Comparison of ENCODE assay signal across 9 cellular contexts in the genomic region with DNA sequence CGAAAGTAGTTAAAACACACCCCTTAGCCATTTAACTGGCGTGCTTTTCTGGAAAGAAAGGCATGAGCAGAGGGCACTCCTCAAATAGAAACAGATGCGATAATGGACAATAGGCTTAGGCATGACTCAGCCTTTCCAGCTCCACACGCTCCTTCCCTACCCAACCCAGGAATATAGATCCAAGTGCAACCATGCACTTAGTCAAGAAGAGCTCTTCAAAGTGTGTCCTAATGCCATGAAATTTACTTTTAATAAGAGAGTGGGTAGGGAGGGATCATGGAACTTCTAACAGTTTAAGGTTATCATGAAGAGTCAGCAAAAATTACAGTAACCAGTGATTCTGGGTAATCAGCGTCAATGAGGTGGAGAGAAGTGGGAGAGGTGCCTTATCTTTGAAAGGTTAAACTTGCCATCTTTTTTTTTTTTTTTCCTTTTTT. TPM values are rescaled to one million over a fixed set of nuclear protein-coding genes. Genes with fewer than 3 reads are reported as not detected.
A peak's percentile ranks its signal among the peaks of the same experiment; 100 is the strongest.
DNase-seq lines count a peak whose midpoint lies in the region; ATAC-seq, FAIRE-seq and TF ChIP-seq lines count a peak whose summit lies in the region.
"Had no signal": no experiment of that assay in that cellular context is flagged by ENCODE, and none has a peak within 500 bp of the region (broad histone marks: within the 10 kb centered on the region; RNA-seq: fewer than 3 reads in every experiment).

No MANE protein-coding gene starts in this region.

- no peaks in the 10 kb centered on the region for H3K36me3 Mint-ChIP-seq in immature natural killer cell

- H3K9me3 Mint-ChIP-seq in immature natural killer cell, result peaks cover 0 to 1% (median 0%) of the 10 kb centered on the region in 6 donors
- H3K9me3 Mint-ChIP-seq: activated naive CD4-positive, alpha-beta T cell treated with anti-CD3 and anti-CD28 coated beads for 36 hours had no signal

- peak overlapping the region in 2 of 5 donors; percentile 9 to 14 for H3K4me3 Mint-ChIP-seq in immature natural killer cell
- H3K4me3 Mint-ChIP-seq: activated naive CD4-positive, alpha-beta T cell treated with anti-CD3 and anti-CD28 coated beads for 36 hours had no signal

- H2BK5ac ChIP-seq in mesendoderm (ENCODE audit: low read length), result no peak overlapping the region

- no CpG with 5 or more reads among the region's 5 CpGs for WGBS in mesendoderm (ENCODE audit: extremely low coverage, insufficient coverage, low lambda C conversion rate)
- WGBS in pancreas, 2 donors, result 78 to 80% methylated on average over 5 of the region's 5 CpGs
- WGBS in sigmoid colon, 2 donors, result 86 to 90% methylated on average over 5 of the region's 5 CpGs

- no peak overlapping the region for H4K5ac ChIP-seq in mesendoderm (ENCODE audit: low read length)

- TF ChIP-seq CTCF in Loucy (conservative IDR thresholded peaks at IDR 0.05; ENCODE audit: low read length) (no peak), cardiac fibroblast (IDR thresholded peaks at IDR 0.05; ENCODE audit: low read depth, low read length) (no peak), pancreas (IDR thresholded peaks at IDR 0.05) (no peak), sigmoid colon (IDR thresholded peaks at IDR 0.05) (no peak)

- H3K4ac ChIP-seq in mesendoderm (ENCODE audit: low read depth, low read length), result no peak overlapping the region

- no peak for TF ChIP-seq POLR2A in sigmoid colon (IDR thresholded peaks at IDR 0.05)

- H3K27me3 ChIP-seq in BLaER1 treated with 17β-estradiol and CSF1 and Interleukin-3, amounts not matched to agents 10 nM and 100 nM, result no peaks in the 10 kb centered on the region
- H3K27me3 ChIP-seq in Loucy (ENCODE audit: insufficient read depth, low read length, poor library complexity, severe bottlenecking) (no peaks in the 10 kb centered on the region), mesendoderm (ENCODE audit: insufficient read depth, low read length, poor library complexity) (no peaks in the 10 kb centered on the region), pancreas (no peaks in the 10 kb centered on the region), sigmoid colon (no peaks in the 10 kb centered on the region)

- ATAC-seq in pancreas, result no peak

- H3K4me2 ChIP-seq in BLaER1 treated with 17β-estradiol and CSF1 and Interleukin-3, amounts not matched to agents 10 nM and 100 nM, result peak overlapping the region in 10 of 11 experiments; percentile 4 to 95 (median 48); a peak in 11 of 22 replicates
- no peak overlapping the region for H3K4me2 ChIP-seq in Loucy (ENCODE audit: low read depth, low read length, poor library complexity, severe bottlenecking)
- H3K4me2 ChIP-seq in mesendoderm (ENCODE audit: low read length), result no peak overlapping the region

- H3K27ac Mint-ChIP-seq in immature natural killer cell, result no peak overlapping the region
- H3K27ac Mint-ChIP-seq: activated naive CD4-positive, alpha-beta T cell treated with anti-CD3 and anti-CD28 coated beads for 36 hours had no signal

- H3K4me1 ChIP-seq in BLaER1 treated with 17β-estradiol and CSF1 and Interleukin-3, amounts not matched to agents 10 nM and 100 nM, result peaks cover 29 to 62% (median 50%) of the 10 kb centered on the region in 10 experiments
- peaks cover 49% of the 10 kb centered on the region for H3K4me1 ChIP-seq in Loucy (ENCODE audit: insufficient read depth, low read length, poor library complexity, severe bottlenecking)
- H3K4me1 ChIP-seq in mesendoderm (ENCODE audit: control insufficient read depth, low read depth, low read length), result peaks cover 2% of the 10 kb centered on the region
- peaks cover 0 to 3% (median 0%) of the 10 kb centered on the region in 3 donors for H3K4me1 ChIP-seq in pancreas
- H3K4me1 ChIP-seq in sigmoid colon, result peaks cover 0 to 24% (median 14%) of the 10 kb centered on the region in 4 donors

- FAIRE-seq in pancreas (lab: Jason Lieb, UNC), result no peak

- H3K27me3 Mint-ChIP-seq in immature natural killer cell (ENCODE audit: low read depth in 3 of 3), result peaks cover 0 to 3% (median 2%) of the 10 kb centered on the region in 3 donors

- no peak overlapping the region for H4K8ac ChIP-seq in mesendoderm (ENCODE audit: low read depth, low read length)

- H3K36me3 ChIP-seq in BLaER1 treated with 17β-estradiol and CSF1 and Interleukin-3, amounts not matched to agents 10 nM and 100 nM, result no peaks in the 10 kb centered on the region
- no peaks in the 10 kb centered on the region for H3K36me3 ChIP-seq in Loucy (ENCODE audit: insufficient read depth, low read length)
- H3K36me3 ChIP-seq in mesendoderm (ENCODE audit: control insufficient read depth, insufficient read depth, low read length), result no peaks in the 10 kb centered on the region
- H3K36me3 ChIP-seq in pancreas, result no peaks in the 10 kb centered on the region
- H3K36me3 ChIP-seq in sigmoid colon, result no peaks in the 10 kb centered on the region

- peak overlapping the region in 4 of 11 experiments; percentile 4 to 44 (median 18); a peak in 5 of 22 replicates for H3K9ac ChIP-seq in BLaER1 treated with 17β-estradiol and CSF1 and Interleukin-3, amounts not matched to agents 10 nM and 100 nM
- peak overlapping the region; percentile 95 for H3K9ac ChIP-seq in Loucy (ENCODE audit: low read depth, low read length, poor library complexity, severe bottlenecking)
- H3K9ac ChIP-seq in mesendoderm (ENCODE audit: low read length), result no peak overlapping the region

- no peaks in the 10 kb centered on the region for H3K9me3 ChIP-seq in BLaER1 treated with 17β-estradiol and CSF1 and Interleukin-3, amounts not matched to agents 10 nM and 100 nM (replicated peaks in 1 of 11)
- H3K9me3 ChIP-seq in Loucy (ENCODE audit: insufficient read depth, low read depth, low read length) (no peaks in the 10 kb centered on the region), pancreas (no peaks in the 10 kb centered on the region), sigmoid colon (no peaks in the 10 kb centered on the region)

- H3K27ac ChIP-seq in BLaER1 treated with 17β-estradiol and CSF1 and Interleukin-3, amounts not matched to agents 10 nM and 100 nM, result peak overlapping the region in 5 of 11 experiments; percentile 3 to 44 (median 35); a peak in 6 of 22 replicates
- H3K27ac ChIP-seq in mesendoderm (ENCODE audit: low read depth, low read length) (no peak overlapping the region), pancreas (no peak overlapping the region), sigmoid colon (peak overlapping the region in 2 of 4 donors; percentile 43 to 44)

- no peak for TF ChIP-seq EP300 in sigmoid colon (IDR thresholded peaks at IDR 0.05)

- no peaks in the 10 kb centered on the region for H3K79me2 ChIP-seq in Loucy (ENCODE audit: insufficient read depth, low read length)
- no peaks in the 10 kb centered on the region for H3K79me2 ChIP-seq in mesendoderm (ENCODE audit: control insufficient read depth, insufficient read depth, low read length)

- H2AFZ ChIP-seq in Loucy (ENCODE audit: low read length), result no peak overlapping the region

- H2BK120ac ChIP-seq in mesendoderm (ENCODE audit: low read depth, low read length), result no peak overlapping the region

- H3F3A ChIP-seq in Loucy (ENCODE audit: low read depth), result peaks cover 11% of the 10 kb centered on the region; the same call in 1 of the 2 replicates

- DNase-seq in cardiac fibroblast (ENCODE audit: low read depth in 2 of 2), result peak; percentile 88 to 91
- DNase-seq in mesendoderm, result peak; percentile 50
- no peak for DNase-seq in pancreas
- DNase-seq in immature natural killer cell, result no peak
- DNase-seq in sigmoid colon, result no peak
- DNase-seq in activated CD4-positive, CD25-positive, alpha-beta regulatory T cell treated with anti-CD3 and anti-CD28 coated beads, Interleukin-2, amount 50 U/mL, for 72 hours, result no peak
- DNase-seq: activated naive CD4-positive, alpha-beta T cell treated with anti-CD3 and anti-CD28 coated beads for 36 hours had no signal

- H3K79me1 ChIP-seq in mesendoderm (ENCODE audit: low read length), result no peaks in the 10 kb centered on the region

- peak overlapping the region; percentile 45 for H3K18ac ChIP-seq in mesendoderm (ENCODE audit: low read length)

- no peak overlapping the region for H2AK5ac ChIP-seq in mesendoderm (ENCODE audit: low read length)

- peaks cover 0 to 10% of the 10 kb centered on the region in 2 donors for H3K4me1 Mint-ChIP-seq in immature natural killer cell

- no peaks in the 10 kb centered on the region for H4K20me1 ChIP-seq in BLaER1 treated with 17β-estradiol and CSF1 and Interleukin-3, amounts not matched to agents 10 nM and 100 nM
- H4K20me1 ChIP-seq in Loucy (ENCODE audit: insufficient read depth, low read length, poor library complexity, severe bottlenecking), result no peaks in the 10 kb centered on the region

- intact Hi-C loops in pancreas (cut with DNase I), result loop anchor here in 1 of 3 donors (5.0 to 10.0 kb wide), 2 partner anchors 177 to 245 kb away; no protein-coding TSS in a partner anchor
- intact Hi-C loops in sigmoid colon (cut with DNase I), result loop anchor here (1.0 kb wide), 1 partner anchor 156 kb away; no protein-coding TSS in a partner anchor

- H3K56ac ChIP-seq in mesendoderm (ENCODE audit: low read length), result peak overlapping the region; percentile 1

- no peak overlapping the region for H2BK15ac ChIP-seq in mesendoderm (replicated peaks; ENCODE audit: low read depth)

- H3K23ac ChIP-seq in mesendoderm (ENCODE audit: low read length), result no peak overlapping the region

- H3K4me3 ChIP-seq in BLaER1 treated with 17β-estradiol and CSF1 and Interleukin-3, amounts not matched to agents 10 nM and 100 nM, result no peak overlapping the region
- H3K4me3 ChIP-seq in Loucy (ENCODE audit: low read length, poor library complexity, severe bottlenecking) (no peak overlapping the region), cardiac fibroblast (replicated peaks in 1 of 2; ENCODE audit: low read depth in 2 of 2, low read length in 2 of 2) (no peak overlapping the region), mesendoderm (ENCODE audit: low read length) (no peak overlapping the region), pancreas (no peak overlapping the region), sigmoid colon (no peak overlapping the region)

- no peaks in the 10 kb centered on the region for H3K9me2 ChIP-seq in Loucy (replicated peaks; ENCODE audit: low read depth, low read length)

RNA-seq across cellular contexts. Expression of a gene that starts 2.4 kb away (rescaled TPM):
- 7.6 TPM for polyA plus RNA-seq in mesendoderm (2013, experiment 1 of 2)
- polyA plus RNA-seq in mesendoderm (2013, experiment 2 of 2), result 7.2 TPM
- 10 to 100 TPM in 3 of 6 donors, 1 to 10 TPM in 3; 5.5 to 15.1 (median 9.8) TPM for total RNA-seq in pancreas
- 10 to 100 TPM; 27.8 to 39.0 TPM for polyA plus RNA-seq in pancreas
- 1 to 10 TPM; 3.9 to 6.6 (median 5.0) TPM for polyA plus RNA-seq in immature natural killer cell
- total RNA-seq in sigmoid colon, result 10 to 100 TPM; 15.9 to 38.5 (median 19.1) TPM
- 1 to 10 TPM; 1.8 to 6.9 (median 2.4) TPM for polyA plus RNA-seq in sigmoid colon

RNA-seq across cellular contexts. Expression of a gene that starts 55.7 kb away (rescaled TPM):
- polyA plus RNA-seq in mesendoderm (2013, experiment 1 of 2), result 2.7 TPM
- polyA plus RNA-seq in mesendoderm (2013, experiment 2 of 2), result 2.6 TPM
- total RNA-seq in pancreas (1 to 10 TPM in 4 of 6 donors, under 1 TPM in 2; 0.71 to 6.1 (median 2.0) TPM), sigmoid colon (10 to 100 TPM; 12.2 to 17.4 (median 13.8) TPM)
- polyA plus RNA-seq in pancreas (1 to 10 TPM in 1 of 2 donors, under 1 TPM in 1; 0.87 to 2.7 TPM), immature natural killer cell (1 to 10 TPM; 2.9 to 6.5 (median 6.2) TPM), sigmoid colon (10 to 100 TPM; 15.6 to 49.2 (median 16.4) TPM)

Comparison
In these comparisons a context has a peak if more than half of its experiments do, and no peak if none do; other contexts are left out.
1. H3K4me2 ChIP-seq: peak in BLaER1 treated with 17β-estradiol and CSF1 and Interleukin-3, amounts not matched to agents 10 nM and 100 nM (10 of 11); none in Loucy (single experiment) and mesendoderm (single experiment).
2. DNase-seq: peak in cardiac fibroblast (2 of 2) and mesendoderm (single experiment); none in pancreas (0 of 6), immature natural killer cell (0 of 3), sigmoid colon (single experiment) and activated CD4-positive, CD25-positive, alpha-beta regulatory T cell treated with anti-CD3 and anti-CD28 coated beads, Interleukin-2, amount 50 U/mL, for 72 hours (single experiment).